Comparison of ENCODE assay signal across 1 cellular context in genomic region chr12:50504798-50505385, GRCh38.
TF ChIP-seq lines count a peak whose summit lies in the region.

A gene with protein sequence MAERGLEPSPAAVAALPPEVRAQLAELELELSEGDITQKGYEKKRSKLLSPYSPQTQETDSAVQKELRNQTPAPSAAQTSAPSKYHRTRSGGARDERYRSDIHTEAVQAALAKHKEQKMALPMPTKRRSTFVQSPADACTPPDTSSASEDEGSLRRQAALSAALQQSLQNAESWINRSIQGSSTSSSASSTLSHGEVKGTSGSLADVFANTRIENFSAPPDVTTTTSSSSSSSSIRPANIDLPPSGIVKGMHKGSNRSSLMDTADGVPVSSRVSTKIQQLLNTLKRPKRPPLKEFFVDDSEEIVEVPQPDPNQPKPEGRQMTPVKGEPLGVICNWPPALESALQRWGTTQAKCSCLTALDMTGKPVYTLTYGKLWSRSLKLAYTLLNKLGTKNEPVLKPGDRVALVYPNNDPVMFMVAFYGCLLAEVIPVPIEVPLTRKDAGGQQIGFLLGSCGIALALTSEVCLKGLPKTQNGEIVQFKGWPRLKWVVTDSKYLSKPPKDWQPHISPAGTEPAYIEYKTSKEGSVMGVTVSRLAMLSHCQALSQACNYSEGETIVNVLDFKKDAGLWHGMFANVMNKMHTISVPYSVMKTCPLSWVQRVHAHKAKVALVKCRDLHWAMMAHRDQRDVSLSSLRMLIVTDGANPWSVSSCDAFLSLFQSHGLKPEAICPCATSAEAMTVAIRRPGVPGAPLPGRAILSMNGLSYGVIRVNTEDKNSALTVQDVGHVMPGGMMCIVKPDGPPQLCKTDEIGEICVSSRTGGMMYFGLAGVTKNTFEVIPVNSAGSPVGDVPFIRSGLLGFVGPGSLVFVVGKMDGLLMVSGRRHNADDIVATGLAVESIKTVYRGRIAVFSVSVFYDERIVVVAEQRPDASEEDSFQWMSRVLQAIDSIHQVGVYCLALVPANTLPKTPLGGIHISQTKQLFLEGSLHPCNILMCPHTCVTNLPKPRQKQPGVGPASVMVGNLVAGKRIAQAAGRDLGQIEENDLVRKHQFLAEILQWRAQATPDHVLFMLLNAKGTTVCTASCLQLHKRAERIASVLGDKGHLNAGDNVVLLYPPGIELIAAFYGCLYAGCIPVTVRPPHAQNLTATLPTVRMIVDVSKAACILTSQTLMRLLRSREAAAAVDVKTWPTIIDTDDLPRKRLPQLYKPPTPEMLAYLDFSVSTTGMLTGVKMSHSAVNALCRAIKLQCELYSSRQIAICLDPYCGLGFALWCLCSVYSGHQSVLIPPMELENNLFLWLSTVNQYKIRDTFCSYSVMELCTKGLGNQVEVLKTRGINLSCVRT (N-terminal part only) (plus strand): TSS chr12:50504985. CDS start chr12:50505141, 156 bp downstream.

TF ChIP-seq in HEK293, 187 proteins besides CTCF, POLR2A, EP300 and RAD21 (continued from another document):
- TF ChIP-seq ELK4 (IDR thresholded peaks at IDR 0.05; ENCODE audit: borderline replicate concordance, low read depth, low read length), result no peak
- TF ChIP-seq GLIS2 (tag by site-specific recombination; IDR thresholded peaks at IDR 0.05), result peak; percentile 73
- TF ChIP-seq AEBP2 (tag by site-specific recombination; IDR thresholded peaks at IDR 0.05; ENCODE audit: borderline replicate concordance), result no peak
- TF ChIP-seq ZBTB7A (tag by site-specific recombination; IDR thresholded peaks at IDR 0.05; ENCODE audit: low read depth), result 0 out of 2 replicates have a peak, but pooled peaks have one; percentile 23
- no peak for TF ChIP-seq ZNF221 (tag by site-specific recombination; IDR thresholded peaks at IDR 0.05; ENCODE audit: borderline replicate concordance)
- no peak for TF ChIP-seq ZBTB21 (tag by site-specific recombination; IDR thresholded peaks at IDR 0.05)
- no peak for TF ChIP-seq ZNF610 (tag by site-specific recombination; IDR thresholded peaks at IDR 0.05; ENCODE audit: borderline replicate concordance)
- no peak for TF ChIP-seq ZNF423 (tag by site-specific recombination; IDR thresholded peaks at IDR 0.05)
- TF ChIP-seq ZNF558 (tag by site-specific recombination; IDR thresholded peaks at IDR 0.05), result no peak
- TF ChIP-seq ZNF488 (tag by site-specific recombination; IDR thresholded peaks at IDR 0.05), result no peak
- no peak for TF ChIP-seq ZNF830 (tag by site-specific recombination; IDR thresholded peaks at IDR 0.05; ENCODE audit: low read depth)
- TF ChIP-seq ZNF639 (tag by site-specific recombination; IDR thresholded peaks at IDR 0.05), result 0 out of 2 replicates have a peak, but pooled peaks have one; percentile 35
